1 cellular context compared by ENCODE assay signal in genomic region chr14:51822499-51822898, GRCh38.
TF ChIP-seq lines count a peak whose summit lies in the region.

No MANE protein-coding gene starts in this region.

TF ChIP-seq in IMR-90, 13 proteins besides CTCF, POLR2A, EP300 and RAD21 (continued from another document):
- TF ChIP-seq ELK1 (IDR thresholded peaks at IDR 0.05; ENCODE audit: borderline replicate concordance, low read depth, low read length) (no peak), NFE2L2 (IDR thresholded peaks at IDR 0.05; ENCODE audit: low read depth, low read length) (no peak), MXI1 (IDR thresholded peaks at IDR 0.05; ENCODE audit: borderline replicate concordance, low read depth, low read length) (no peak)
